ENCODE assay signal across 8 cellular contexts in the genomic region with DNA sequence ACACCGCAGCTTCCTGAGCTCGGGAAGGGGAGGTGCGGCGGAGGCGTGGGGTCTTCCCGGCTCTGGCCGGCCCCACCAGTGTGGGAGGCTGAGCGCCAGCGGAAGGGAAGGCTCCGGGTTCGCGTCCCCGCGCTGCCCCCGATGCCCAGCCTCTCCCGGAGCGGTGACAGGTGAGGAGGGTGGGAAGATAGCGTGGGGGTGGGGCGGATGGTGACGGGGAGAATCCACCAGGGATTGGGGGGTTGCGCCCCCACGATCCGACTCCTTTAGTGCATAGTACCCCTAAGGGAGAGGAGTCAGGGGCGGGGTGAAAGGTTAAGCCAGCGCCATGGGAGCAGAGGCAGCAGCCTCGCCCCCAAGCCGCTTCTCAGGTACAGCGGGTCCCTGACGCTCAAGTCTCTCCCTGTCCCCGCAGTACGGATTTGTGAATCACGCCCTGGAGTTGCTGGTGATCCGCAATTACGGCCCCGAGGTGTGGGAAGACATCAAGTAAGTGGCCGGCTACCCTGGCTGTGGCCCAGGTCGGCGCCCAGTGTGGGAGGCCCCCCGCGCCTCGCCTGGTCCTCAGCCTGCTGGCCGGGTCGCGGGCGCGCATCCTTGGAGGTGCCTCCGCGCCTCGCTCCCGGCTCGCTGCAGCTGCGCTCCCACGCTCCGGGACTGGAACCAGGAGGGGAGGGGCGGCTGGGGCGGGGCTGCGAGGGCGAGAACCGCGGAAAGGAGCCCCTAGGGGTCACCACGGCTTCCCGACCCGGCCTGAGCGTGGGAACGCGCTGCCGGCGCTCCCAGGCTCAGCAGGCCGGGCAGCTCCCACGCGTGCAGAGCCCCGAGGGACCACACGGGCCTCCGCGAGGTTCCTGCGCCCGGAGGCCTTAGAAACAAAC. TPM values are rescaled to one million over a fixed set of nuclear protein-coding genes. Genes with fewer than 3 reads are reported as not detected.
DNase-seq lines count a peak whose midpoint lies in the region; ATAC-seq and TF ChIP-seq lines count a peak whose summit lies in the region.

No MANE protein-coding gene starts in this region.

- DNase-seq in activated naive CD4-positive, alpha-beta T cell treated with anti-CD3 and anti-CD28 coated beads, Interleukin-2, amount 10 ng/mL, durations not matched to agents 7 days and 5 days, result peak; percentile 19
- no peak for DNase-seq in activated naive CD4-positive, alpha-beta T cell (lab: John Stamatoyannopoulos, UW)
- peak; percentile 29 for DNase-seq in epithelial cell of esophagus (ENCODE audit: low read depth)
- peak; percentile 14 to 50 (median 40) for DNase-seq in mucosa of descending colon
- DNase-seq in upper lobe of left lung, result peak; percentile 43 to 92
- DNase-seq in DMS153 (lab: John Stamatoyannopoulos, UW), result no peak

- WGBS in upper lobe of left lung, 2 donors, result 2 to 33% methylated on average over 1 to 58 of the region's 77 CpGs

- TF ChIP-seq POLR2A in upper lobe of left lung (IDR thresholded peaks at IDR 0.05), result peak in 1 of 4 donors; percentile 12

- H3K4me3 ChIP-seq in epithelial cell of esophagus (ENCODE audit: low read length), result peak overlapping the region; percentile 60
- peak overlapping the region; percentile 17 for H3K4me3 ChIP-seq in mucosa of descending colon
- H3K4me3 ChIP-seq in upper lobe of left lung, result peak overlapping the region; percentile 46 to 78 (median 54)

- H3K4me1 Mint-ChIP-seq in activated naive CD4-positive, alpha-beta T cell treated with anti-CD3 and anti-CD28 coated beads, Interleukin-2, amount 10 ng/mL, durations not matched to agents 7 days and 5 days, result peaks cover 10% of the 10 kb centered on the region

- H3K27ac Mint-ChIP-seq in activated naive CD4-positive, alpha-beta T cell treated with anti-CD3 and anti-CD28 coated beads, Interleukin-2, amount 10 ng/mL, durations not matched to agents 7 days and 5 days, result no peak overlapping the region

- no peaks in the 10 kb centered on the region for H3K36me3 Mint-ChIP-seq in activated naive CD4-positive, alpha-beta T cell treated with anti-CD3 and anti-CD28 coated beads, Interleukin-2, amount 10 ng/mL, durations not matched to agents 7 days and 5 days

- no peak overlapping the region for H3K4me3 Mint-ChIP-seq in activated naive CD4-positive, alpha-beta T cell treated with anti-CD3 and anti-CD28 coated beads, Interleukin-2, amount 10 ng/mL, durations not matched to agents 7 days and 5 days

- H3K9me3 ChIP-seq in mucosa of descending colon, result no peaks in the 10 kb centered on the region
- H3K9me3 ChIP-seq in upper lobe of left lung, result no peaks in the 10 kb centered on the region

- H3K36me3 ChIP-seq in mucosa of descending colon (ENCODE audit: low read depth) (no peaks in the 10 kb centered on the region), upper lobe of left lung (no peaks in the 10 kb centered on the region)

- CTCF ChIA-PET in activated naive CD4-positive, alpha-beta T cell treated with anti-CD3 and anti-CD28 coated beads, Interleukin-2, amount 10 ng/mL, durations not matched to agents 7 days and 5 days (lab: Charles Lee), result no interaction called here

- intact Hi-C loops in mucosa of descending colon (cut with DNase I, micrococcal nuclease), result no loop called here

- TF ChIP-seq CTCF in epithelial cell of esophagus (IDR thresholded peaks at IDR 0.05; ENCODE audit: insufficient read depth, low read depth, low read length, missing control alignments) (no peak), mucosa of descending colon (IDR thresholded peaks at IDR 0.05) (no peak), upper lobe of left lung (IDR thresholded peaks at IDR 0.05) (peak in 1 of 6 experiments; percentile 37)

- peaks cover 0 to 11% (median 0%) of the 10 kb centered on the region in 4 donors for H3K27me3 ChIP-seq in upper lobe of left lung

- no peak for TF ChIP-seq EP300 in upper lobe of left lung (IDR thresholded peaks at IDR 0.05)

- H3K9me3 Mint-ChIP-seq in activated naive CD4-positive, alpha-beta T cell treated with anti-CD3 and anti-CD28 coated beads, Interleukin-2, amount 10 ng/mL, durations not matched to agents 7 days and 5 days, result no peaks in the 10 kb centered on the region

- no peaks in the 10 kb centered on the region for H3K4me1 ChIP-seq in mucosa of descending colon (ENCODE audit: low read depth)
- peaks cover 0 to 17% (median 6%) of the 10 kb centered on the region in 4 donors for H3K4me1 ChIP-seq in upper lobe of left lung

- ATAC-seq in HG03039 (IDR thresholded peaks at IDR 0.05; ENCODE audit: unreplicated experiment) (peak; percentile 7), SK-N-SH treated with all-trans-retinoic acid at 6 μM for 48 hours (peak; percentile 45), mucosa of descending colon (peak; percentile 49), upper lobe of left lung (ENCODE audit: low FRiP score in 2 of 2) (peak; percentile 59 to 80)

- peaks cover 19% of the 10 kb centered on the region for H3K27me3 Mint-ChIP-seq in activated naive CD4-positive, alpha-beta T cell treated with anti-CD3 and anti-CD28 coated beads, Interleukin-2, amount 10 ng/mL, durations not matched to agents 7 days and 5 days

- peak overlapping the region; percentile 72 to 92 (median 88) for H3K27ac ChIP-seq in upper lobe of left lung

TF ChIP-seq in SK-N-SH treated with all-trans-retinoic acid at 6 μM for 48 hours, 23 proteins besides CTCF, POLR2A, EP300 and RAD21:
- no peak for TF ChIP-seq CSDC2 (CRISPR knock-in tag; IDR thresholded peaks at IDR 0.05)
- no peak for TF ChIP-seq OSR1 (CRISPR knock-in tag; IDR thresholded peaks at IDR 0.05)
- TF ChIP-seq, protein P1, sequence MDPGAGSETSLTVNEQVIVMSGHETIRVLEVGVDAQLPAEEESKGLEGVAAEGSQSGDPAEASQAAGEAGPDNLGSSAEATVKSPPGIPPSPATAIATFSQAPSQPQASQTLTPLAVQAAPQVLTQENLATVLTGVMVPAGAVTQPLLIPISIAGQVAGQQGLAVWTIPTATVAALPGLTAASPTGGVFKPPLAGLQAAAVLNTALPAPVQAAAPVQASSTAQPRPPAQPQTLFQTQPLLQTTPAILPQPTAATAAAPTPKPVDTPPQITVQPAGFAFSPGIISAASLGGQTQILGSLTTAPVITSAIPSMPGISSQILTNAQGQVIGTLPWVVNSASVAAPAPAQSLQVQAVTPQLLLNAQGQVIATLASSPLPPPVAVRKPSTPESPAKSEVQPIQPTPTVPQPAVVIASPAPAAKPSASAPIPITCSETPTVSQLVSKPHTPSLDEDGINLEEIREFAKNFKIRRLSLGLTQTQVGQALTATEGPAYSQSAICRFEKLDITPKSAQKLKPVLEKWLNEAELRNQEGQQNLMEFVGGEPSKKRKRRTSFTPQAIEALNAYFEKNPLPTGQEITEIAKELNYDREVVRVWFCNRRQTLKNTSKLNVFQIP (CRISPR knock-in tag; IDR thresholded peaks at IDR 0.05; ENCODE audit: borderline replicate concordance, low read depth), result no peak
- no peak for TF ChIP-seq ISL1 (CRISPR knock-in tag; IDR thresholded peaks at IDR 0.05)
- TF ChIP-seq ZNF565 (CRISPR knock-in tag; conservative IDR thresholded peaks at IDR 0.05; ENCODE audit: low read depth), result no peak
- no peak for TF ChIP-seq PPARA (CRISPR knock-in tag; IDR thresholded peaks at IDR 0.05; ENCODE audit: borderline replicate concordance)

RNA-seq across cellular contexts. Expression of a gene that starts 0.8 kb away (rescaled TPM):
- 10 to 100 TPM in 1 of 3 donors, 1 to 10 TPM in 2; 1.9 to 42.1 (median 6.2) TPM for total RNA-seq in mucosa of descending colon
- 10 to 100 TPM in 3 of 6 donors, 1 to 10 TPM in 3; 8.1 to 24.1 (median 13.2) TPM for total RNA-seq in upper lobe of left lung

Comparison
In these comparisons a context has a peak if more than half of its experiments do, and no peak if none do; other contexts are left out.
1. DNase-seq: peak in activated naive CD4-positive, alpha-beta T cell treated with anti-CD3 and anti-CD28 coated beads, Interleukin-2, amount 10 ng/mL, durations not matched to agents 7 days and 5 days (single experiment), epithelial cell of esophagus (single experiment), mucosa of descending colon (3 of 3) and upper lobe of left lung (2 of 2); none in activated naive CD4-positive, alpha-beta T cell (0 of 4) and DMS153 (single experiment).
2. ATAC-seq: peak in every context shown above with its lines; median percentile 70 in upper lobe of left lung; 49 in mucosa of descending colon; 45 in SK-N-SH treated with all-trans-retinoic acid at 6 μM for 48 hours; 7 in HG03039.
3. Peak in every context shown above with its lines, with median percentiles within 50 percentile points of each other: H3K4me3 ChIP-seq.